Comparison of ENCODE assay signal across 11 cellular contexts in genomic region chr6:136920216-136920857, GRCh38.
DNase-seq lines count a peak whose midpoint lies in the region; ATAC-seq and TF ChIP-seq lines count a peak whose summit lies in the region.
"Had no signal": no experiment of that assay in that cellular context is flagged by ENCODE, and none has a peak within 500 bp of the region (broad histone marks: within the 10 kb centered on the region; RNA-seq: fewer than 3 reads in every experiment).

No MANE protein-coding gene starts in this region.

- H3K4me1 ChIP-seq in endocrine pancreas (ENCODE audit: control insufficient read depth, insufficient read depth, low read length) (peaks cover 4% of the 10 kb centered on the region), rectal smooth muscle tissue (ENCODE audit: control insufficient read depth, insufficient read depth, low read length) (peaks cover 8% of the 10 kb centered on the region)

- no peak overlapping the region for H3K4me3 ChIP-seq in NB4 (ENCODE audit: low read depth, low read length)
- peak overlapping the region; percentile 64 for H3K4me3 ChIP-seq in endocrine pancreas (ENCODE audit: control insufficient read depth, insufficient read depth, low read length)
- peak overlapping the region; percentile 55 for H3K4me3 ChIP-seq in rectal smooth muscle tissue (ENCODE audit: low read length)

- no peak overlapping the region for H3K27ac ChIP-seq in rectal smooth muscle tissue (ENCODE audit: low read depth, low read length)
- H3K27ac ChIP-seq: 22Rv1 had no signal

- ATAC-seq in HG03025 (IDR thresholded peaks at IDR 0.05; ENCODE audit: low FRiP score, unreplicated experiment), result no peak

- H3K9me3 ChIP-seq in endocrine pancreas (ENCODE audit: control insufficient read depth, low read length), result no peaks in the 10 kb centered on the region

- DNase-seq in DMS53 treated with DMSO at 0.1 percent for 48 hours (lab: John Stamatoyannopoulos, UW; ENCODE audit: unreplicated experiment) (peak; percentile 10), DMS53 (lab: John Stamatoyannopoulos, UW) (no peak), NB4 (ENCODE audit: low read depth) (peak; percentile 53), NCI-H446 (lab: John Stamatoyannopoulos, UW) (no peak), Ammon's horn (ENCODE audit: low spot score) (no peak)
- DNase-seq: hippocampal formation, MM.1S had no signal

- no peaks in the 10 kb centered on the region for H3K36me3 ChIP-seq in endocrine pancreas (ENCODE audit: control insufficient read depth, insufficient read depth, low read length)
- no peaks in the 10 kb centered on the region for H3K36me3 ChIP-seq in rectal smooth muscle tissue (ENCODE audit: control insufficient read depth, insufficient read depth, low read length)

- no peak overlapping the region for H3K9ac ChIP-seq in endocrine pancreas (ENCODE audit: control insufficient read depth, insufficient read depth, low read length)
- H3K9ac ChIP-seq in rectal smooth muscle tissue (ENCODE audit: low read length), result peak overlapping the region; percentile 10

- H3K27me3 ChIP-seq in endocrine pancreas (ENCODE audit: control insufficient read depth, insufficient read depth, low read length) (no peaks in the 10 kb centered on the region), rectal smooth muscle tissue (ENCODE audit: control insufficient read depth, insufficient read depth, low read length) (peaks cover 10% of the 10 kb centered on the region)

- no peak for TF ChIP-seq POLR2A in NB4 (IDR thresholded peaks at IDR 0.05; ENCODE audit: extremely low read depth, insufficient read length)

- TF ChIP-seq CTCF in NB4 (IDR thresholded peaks at IDR 0.05; ENCODE audit: low read depth, low read length), result no peak

Comparison
In these comparisons a context has a peak if more than half of its experiments do, and no peak if none do; other contexts are left out.
1. DNase-seq: peak in DMS53 treated with DMSO at 0.1 percent for 48 hours (single experiment) and NB4 (single experiment); none in DMS53 (single experiment), NCI-H446 (0 of 2) and Ammon's horn (single experiment).